ENCODE assay signal across 12 cellular contexts in the genomic region with DNA sequence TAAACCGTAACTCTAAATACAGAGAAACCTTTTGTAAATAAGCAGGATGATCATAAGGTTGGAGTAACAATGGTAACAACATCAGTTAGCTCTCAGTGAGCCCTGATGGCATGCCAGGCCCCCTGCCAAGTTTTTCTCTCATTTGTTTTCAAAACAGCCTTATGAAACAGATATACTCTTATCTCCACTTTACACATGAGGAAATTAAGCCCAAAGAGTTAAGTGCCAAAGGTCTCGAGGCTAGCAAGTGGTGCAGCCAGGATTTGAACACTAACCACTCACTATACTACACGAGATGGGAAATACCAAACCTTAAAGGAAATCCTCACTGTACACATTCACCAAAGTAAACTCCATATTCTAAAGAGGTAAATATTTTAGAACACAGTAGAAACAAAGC. TPM values are rescaled to one million over a fixed set of nuclear protein-coding genes. Genes with fewer than 3 reads are reported as not detected.
DNase-seq lines count a peak whose midpoint lies in the region; ATAC-seq and TF ChIP-seq lines count a peak whose summit lies in the region.
"Had no signal": no experiment of that assay in that cellular context is flagged by ENCODE, and none has a peak within 500 bp of the region (broad histone marks: within the 10 kb centered on the region; RNA-seq: fewer than 3 reads in every experiment).

No MANE protein-coding gene starts in this region.

- no peaks in the 10 kb centered on the region for H3K27me3 ChIP-seq in dorsolateral prefrontal cortex

- no peak for TF ChIP-seq CTCF in dorsolateral prefrontal cortex (IDR thresholded peaks at IDR 0.05 in 54 of 56, conservative IDR thresholded peaks at IDR 0.05 in 2 of 56; ENCODE audit: low read depth in 1 of 56, partially characterized antibody in 56 of 56)

- no peak overlapping the region for H3K4me3 ChIP-seq in dorsolateral prefrontal cortex

- H3K4me1 Mint-ChIP-seq in stimulated activated memory B cell treated with anti-CD40 and anti-IgM and Interleukin-4, amounts not matched to agents 10 μg/mL and 1 μg/mL and 100 μg/mL, for 72 hours = no peaks in the 10 kb centered on the region
- peaks cover 18% of the 10 kb centered on the region for H3K4me1 Mint-ChIP-seq in activated CD4-positive, alpha-beta T cell treated with anti-CD3 and anti-CD28 coated beads for 36 hours

- intact Hi-C loops in dorsolateral prefrontal cortex (cut with DNase I) = loop anchor here in 1 of 2 donors (5.0 kb wide), 1 partner anchor 77 kb away; no protein-coding TSS in a partner anchor
- intact Hi-C loops in activated CD4-positive, alpha-beta T cell treated with anti-CD3 and anti-CD28 coated beads for 36 hours (cut with DNase I, micrococcal nuclease) = no loop called here

- H3K4me3 Mint-ChIP-seq in stimulated activated memory B cell treated with anti-CD40 and anti-IgM and Interleukin-4, amounts not matched to agents 10 μg/mL and 1 μg/mL and 100 μg/mL, for 72 hours = no peak overlapping the region
- no peak overlapping the region for H3K4me3 Mint-ChIP-seq in activated CD4-positive, alpha-beta T cell treated with anti-CD3 and anti-CD28 coated beads for 36 hours
- H3K4me3 Mint-ChIP-seq: activated CD4-positive, alpha-beta T cell treated with anti-CD3 and anti-CD28 coated beads, Interleukin-2, amount 10 ng/mL, durations not matched to agents 24 days and 14 days had no signal

- H3K9me3 Mint-ChIP-seq in stimulated activated memory B cell treated with anti-CD40 and anti-IgM and Interleukin-4, amounts not matched to agents 10 μg/mL and 1 μg/mL and 100 μg/mL, for 72 hours = peaks cover 9% of the 10 kb centered on the region
- H3K9me3 Mint-ChIP-seq in activated CD4-positive, alpha-beta T cell treated with anti-CD3 and anti-CD28 coated beads for 36 hours (ENCODE audit: low read depth) = peaks cover 21% of the 10 kb centered on the region

- DNase-seq in COR-L47 (lab: John Stamatoyannopoulos, UW) (peak; percentile 57), NCI-H2196 treated with DMSO at 0.1 percent for 48 hours (lab: John Stamatoyannopoulos, UW; ENCODE audit: unreplicated experiment) (peak; percentile 57), dorsolateral prefrontal cortex (no peak), left lobe of liver (ENCODE audit: low spot score) (peak; percentile 75), amniotic stem cell (lab: John Stamatoyannopoulos, UW) (no peak)
- no peak for DNase-seq in NK-92 treated with Interleukin-12 subunit alpha and Interleukin-12 subunit beta, amount 100 ng/mL, for 24 hours (lab: John Stamatoyannopoulos, UW)
- no peak for DNase-seq in activated CD4-positive, alpha-beta T cell treated with anti-CD3 and anti-CD28 coated beads for 36 hours
- DNase-seq: activated CD4-positive, alpha-beta T cell treated with anti-CD3 and anti-CD28 coated beads, Interleukin-2, amount 10 ng/mL, durations not matched to agents 24 days and 14 days; NCI-H1105; posterior cingulate gyrus had no signal

- no peaks in the 10 kb centered on the region for H3K27me3 Mint-ChIP-seq in stimulated activated memory B cell treated with anti-CD40 and anti-IgM and Interleukin-4, amounts not matched to agents 10 μg/mL and 1 μg/mL and 100 μg/mL, for 72 hours
- no peaks in the 10 kb centered on the region for H3K27me3 Mint-ChIP-seq in activated CD4-positive, alpha-beta T cell treated with anti-CD3 and anti-CD28 coated beads for 36 hours
- H3K27me3 Mint-ChIP-seq: activated CD4-positive, alpha-beta T cell treated with anti-CD3 and anti-CD28 coated beads, Interleukin-2, amount 10 ng/mL, durations not matched to agents 24 days and 14 days had no signal

- H3K27ac ChIP-seq in dorsolateral prefrontal cortex = peak overlapping the region in 55 of 59 donors; percentile 3 to 97 (median 89)

- H3K27ac Mint-ChIP-seq in stimulated activated memory B cell treated with anti-CD40 and anti-IgM and Interleukin-4, amounts not matched to agents 10 μg/mL and 1 μg/mL and 100 μg/mL, for 72 hours = no peak overlapping the region
- H3K27ac Mint-ChIP-seq in activated CD4-positive, alpha-beta T cell treated with anti-CD3 and anti-CD28 coated beads for 36 hours = no peak overlapping the region
- H3K27ac Mint-ChIP-seq: activated CD4-positive, alpha-beta T cell treated with anti-CD3 and anti-CD28 coated beads, Interleukin-2, amount 10 ng/mL, durations not matched to agents 24 days and 14 days had no signal

- ATAC-seq in left lobe of liver = peak; percentile 90
- ATAC-seq in stimulated activated memory B cell treated with anti-CD40 and anti-IgM and Interleukin-4, amounts not matched to agents 10 μg/mL and 1 μg/mL and 100 μg/mL, for 72 hours = no peak
- ATAC-seq in activated CD4-positive, alpha-beta T cell treated with anti-CD3 and anti-CD28 coated beads for 36 hours = no peak

- H3K36me3 Mint-ChIP-seq in stimulated activated memory B cell treated with anti-CD40 and anti-IgM and Interleukin-4, amounts not matched to agents 10 μg/mL and 1 μg/mL and 100 μg/mL, for 72 hours = peaks cover 39% of the 10 kb centered on the region
- H3K36me3 Mint-ChIP-seq in activated CD4-positive, alpha-beta T cell treated with anti-CD3 and anti-CD28 coated beads for 36 hours (ENCODE audit: low read depth) = peaks cover 25% of the 10 kb centered on the region

- CTCF ChIA-PET in activated CD4-positive, alpha-beta T cell treated with anti-CD3 and anti-CD28 coated beads for 36 hours (lab: Charles Lee) = no interaction called here

- POLR2A ChIA-PET in activated CD4-positive, alpha-beta T cell treated with anti-CD3 and anti-CD28 coated beads for 36 hours (lab: Charles Lee) = no interaction called here

RNA-seq across cellular contexts. Expression of gene USP31, which starts 15.0 kb away (rescaled TPM):
- total RNA-seq in dorsolateral prefrontal cortex (10 to 100 TPM; 41.7 to 92.3 (median 58.4) TPM), left lobe of liver (10.1 TPM)
- total RNA-seq in activated CD4-positive, alpha-beta T cell treated with anti-CD3 and anti-CD28 coated beads for 36 hours = 1 to 10 TPM; 5.3 to 5.9 TPM

RNA-seq across cellular contexts. Expression of gene SCNN1G, which starts 48.3 kb away (rescaled TPM):
- total RNA-seq in dorsolateral prefrontal cortex (1 to 10 TPM in 2 of 120 experiments, under 1 TPM in 105, not detected in 13; 0.13 to 1.1 (median 0.31) TPM), left lobe of liver (not detected)
- not detected for total RNA-seq in activated CD4-positive, alpha-beta T cell treated with anti-CD3 and anti-CD28 coated beads for 36 hours
- total RNA-seq: activated CD4-positive, alpha-beta T cell treated with anti-CD3 and anti-CD28 coated beads, Interleukin-2, amount 10 ng/mL, durations not matched to agents 24 days and 14 days; mononuclear cell had no signal

Comparison
In these comparisons a context has a peak if more than half of its experiments do, and no peak if none do; other contexts are left out.
1. DNase-seq: peak in COR-L47 (single experiment), NCI-H2196 treated with DMSO at 0.1 percent for 48 hours (single experiment) and left lobe of liver (single experiment); none in dorsolateral prefrontal cortex (0 of 10), amniotic stem cell (single experiment), NK-92 treated with Interleukin-12 subunit alpha and Interleukin-12 subunit beta, amount 100 ng/mL, for 24 hours (single experiment) and activated CD4-positive, alpha-beta T cell treated with anti-CD3 and anti-CD28 coated beads for 36 hours (single experiment).